28 cellular contexts compared by ENCODE assay signal in the genomic region with DNA sequence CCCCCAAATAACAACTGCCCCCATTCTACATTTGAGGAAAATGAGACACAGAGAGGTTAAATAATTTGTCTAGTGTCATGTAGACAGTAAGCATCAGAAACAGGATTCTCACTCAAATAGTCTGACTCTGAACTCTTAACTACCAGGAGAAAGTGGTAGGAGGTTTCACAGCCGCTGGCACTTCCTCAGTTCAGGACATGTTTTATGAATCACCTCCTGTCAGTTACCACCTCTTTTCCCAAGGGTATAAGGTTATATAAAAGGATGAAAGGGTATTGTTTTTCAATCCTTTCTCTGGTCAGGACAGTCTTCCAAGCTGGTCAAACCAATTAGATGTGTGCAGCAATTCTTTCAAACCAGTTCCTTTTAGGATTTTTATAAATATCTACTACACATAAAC. TPM values are rescaled to one million over a fixed set of nuclear protein-coding genes. Genes with fewer than 3 reads are reported as not detected.
DNase-seq lines count a peak whose midpoint lies in the region; ATAC-seq and TF ChIP-seq lines count a peak whose summit lies in the region.
"Had no signal": no experiment of that assay in that cellular context is flagged by ENCODE, and none has a peak within 500 bp of the region (broad histone marks: within the 10 kb centered on the region; RNA-seq: fewer than 3 reads in every experiment).

No MANE protein-coding gene starts in this region.

- peak; percentile 73 for DNase-seq in HT1080 (ENCODE audit: low read depth)
- DNase-seq in NCI-H69 (lab: John Stamatoyannopoulos, UW) = peak; percentile 57
- peak; percentile 72 for DNase-seq in dermis blood vessel endothelial cell
- peak; percentile 19 for DNase-seq in pulmonary artery endothelial cell (ENCODE audit: low read depth, low spot score)
- DNase-seq in heart left ventricle = no peak
- DNase-seq in activated T-cell treated with anti-CD3 and anti-CD28 coated beads, Interleukin-2, amount 50 U/mL, for 24 hours = no peak
- DNase-seq: activated CD8-positive, alpha-beta memory T cell treated with anti-CD3 and anti-CD28 coated beads for 24 hours; activated naive CD4-positive, alpha-beta T cell treated with anti-CD3 and anti-CD28 coated beads, Interleukin-2, amount 10 ng/mL, durations not matched to agents 7 days and 5 days; activated T-cell treated with anti-CD3 and anti-CD28 coated beads, Interleukin-2, amount 50 U/mL, for 72 hours; anterior cingulate cortex; CD4-positive, alpha-beta memory T cell; central memory CD4-positive, alpha-beta T cell; erythroblast; HFFc6; mesendoderm; naive B cell; NCI-H1436; NCI-H2171 treated with DMSO at 0.1 percent for 48 hours; NCI-H526 treated with DMSO at 0.1 percent for 48 hours; nucleus accumbens; stimulated activated CD4-positive, alpha-beta T cell treated with anti-CD3 and anti-CD28 coated beads, Interleukin-4, amount 100 ng/mL, for 1 hour; T-cell; tibial artery had no signal

- intact Hi-C loops in heart left ventricle (cut with DNase I) = loop anchor here in 2 of 10 donors (5.0 kb wide), 2 partner anchors 105 to 125 kb away; a partner anchor contains a TSS

- H3K9me3 Mint-ChIP-seq in activated T-cell treated with anti-CD3 and anti-CD28 coated beads, Interleukin-2, amount 50 U/mL, for 24 hours = no peaks in the 10 kb centered on the region
- H3K9me3 Mint-ChIP-seq: activated naive CD4-positive, alpha-beta T cell treated with anti-CD3 and anti-CD28 coated beads, Interleukin-2, amount 10 ng/mL, durations not matched to agents 7 days and 5 days; activated T-cell treated with anti-CD3 and anti-CD28 coated beads, Interleukin-2, amount 50 U/mL, for 72 hours; CD4-positive, alpha-beta memory T cell; HFFc6; naive B cell; stimulated activated naive CD8-positive, alpha-beta T cell treated with anti-CD3 and anti-CD28 coated beads, Interleukin-15, Interleukin-2, amounts not matched to agents 100 ng/mL and 50 ng/mL, for 24 hours; T-cell had no signal

- no peak for TF ChIP-seq POLR2A in heart left ventricle (IDR thresholded peaks at IDR 0.05)

- no peak overlapping the region for H3K27ac Mint-ChIP-seq in activated T-cell treated with anti-CD3 and anti-CD28 coated beads, Interleukin-2, amount 50 U/mL, for 24 hours
- H3K27ac Mint-ChIP-seq: activated naive CD4-positive, alpha-beta T cell treated with anti-CD3 and anti-CD28 coated beads, Interleukin-2, amount 10 ng/mL, durations not matched to agents 7 days and 5 days; activated T-cell treated with anti-CD3 and anti-CD28 coated beads, Interleukin-2, amount 50 U/mL, for 72 hours; CD4-positive, alpha-beta memory T cell; HFFc6; naive B cell; stimulated activated naive CD8-positive, alpha-beta T cell treated with anti-CD3 and anti-CD28 coated beads, Interleukin-15, Interleukin-2, amounts not matched to agents 100 ng/mL and 50 ng/mL, for 24 hours; T-cell had no signal

- peaks cover 0 to 28% (median 7%) of the 10 kb centered on the region in 12 donors for H3K4me1 ChIP-seq in heart left ventricle

- no peaks in the 10 kb centered on the region for H3K36me3 ChIP-seq in heart left ventricle
- H3K36me3 ChIP-seq: tibial artery had no signal

- H3K27me3 Mint-ChIP-seq in activated T-cell treated with anti-CD3 and anti-CD28 coated beads, Interleukin-2, amount 50 U/mL, for 24 hours = peaks cover 25% of the 10 kb centered on the region

- H3K4me1 Mint-ChIP-seq in activated T-cell treated with anti-CD3 and anti-CD28 coated beads, Interleukin-2, amount 50 U/mL, for 24 hours (ENCODE audit: low read depth) = peaks cover 24% of the 10 kb centered on the region

- ATAC-seq in GM21825 (IDR thresholded peaks at IDR 0.05; ENCODE audit: unreplicated experiment) = no peak
- no peak for ATAC-seq in heart left ventricle
- no peak for ATAC-seq in GM18498 (IDR thresholded peaks at IDR 0.05; ENCODE audit: unreplicated experiment)
- ATAC-seq: activated T-cell treated with anti-CD3 and anti-CD28 coated beads, Interleukin-2, amount 50 U/mL, for 72 hours; Right ventricle myocardium inferior; T-cell had no signal

- no peak for TF ChIP-seq CTCF in heart left ventricle (IDR thresholded peaks at IDR 0.05)

- H3K9me3 ChIP-seq in heart left ventricle = no peaks in the 10 kb centered on the region
- H3K9me3 ChIP-seq: tibial artery had no signal

- no peaks in the 10 kb centered on the region for H3K27me3 ChIP-seq in heart left ventricle
- H3K27me3 ChIP-seq: tibial artery had no signal

- no peak overlapping the region for H3K4me3 Mint-ChIP-seq in activated T-cell treated with anti-CD3 and anti-CD28 coated beads, Interleukin-2, amount 50 U/mL, for 24 hours
- H3K4me3 Mint-ChIP-seq: activated naive CD4-positive, alpha-beta T cell treated with anti-CD3 and anti-CD28 coated beads, Interleukin-2, amount 10 ng/mL, durations not matched to agents 7 days and 5 days; activated T-cell treated with anti-CD3 and anti-CD28 coated beads, Interleukin-2, amount 50 U/mL, for 72 hours; CD4-positive, alpha-beta memory T cell; HFFc6; naive B cell; stimulated activated naive CD8-positive, alpha-beta T cell treated with anti-CD3 and anti-CD28 coated beads, Interleukin-15, Interleukin-2, amounts not matched to agents 100 ng/mL and 50 ng/mL, for 24 hours; T-cell had no signal

- WGBS in heart left ventricle, 4 donors = 59 to 74% (median 67%) methylated on average over 1 of the region's 1 CpG

- no peak overlapping the region for H3K27ac ChIP-seq in heart left ventricle
- H3K27ac ChIP-seq: tibial artery had no signal

- H3K4me3 ChIP-seq in heart left ventricle = no peak overlapping the region
- H3K4me3 ChIP-seq: smooth muscle cell, tibial artery had no signal

- H3K36me3 Mint-ChIP-seq in activated T-cell treated with anti-CD3 and anti-CD28 coated beads, Interleukin-2, amount 50 U/mL, for 24 hours (ENCODE audit: low read depth) = no peaks in the 10 kb centered on the region
- H3K36me3 Mint-ChIP-seq: CD4-positive, alpha-beta memory T cell; T-cell had no signal

RNA-seq across cellular contexts. Expression of a gene that starts 52.1 kb away (rescaled TPM):
- total RNA-seq in HT1080 (2014; rRNA removed; shearing (Covaris generic)) = not detected in 2 replicates
- 0.03 TPM in 1 of 2 replicates, not detected in the other for polyA plus RNA-seq in HT1080 (2015; cell fraction: cytosol; rRNA removed)
- 0.06 TPM in 1 of 2 replicates, not detected in the other for polyA plus RNA-seq in HT1080 (2015; cell fraction: nucleus; rRNA removed)
- total RNA-seq in dermis blood vessel endothelial cell (not detected in 2 replicates), pulmonary artery endothelial cell (not detected in 2 replicates), heart left ventricle (not detected)
- not detected for polyA plus RNA-seq in heart left ventricle
- total RNA-seq: activated T-cell treated with anti-CD3 and anti-CD28 coated beads, Interleukin-2, amount 50 U/mL, for 72 hours; CD4-positive, alpha-beta memory T cell; HFFc6; Right ventricle myocardium inferior; T-cell had no signal
- polyA plus RNA-seq: CD4-positive, alpha-beta memory T cell; smooth muscle cell had no signal

Comparison
In these comparisons a context has a peak if more than half of its experiments do, and no peak if none do; other contexts are left out.
1. DNase-seq: peak in HT1080 (single experiment), NCI-H69 (single experiment), dermis blood vessel endothelial cell (single experiment) and pulmonary artery endothelial cell (single experiment); none in heart left ventricle (0 of 5) and activated T-cell treated with anti-CD3 and anti-CD28 coated beads, Interleukin-2, amount 50 U/mL, for 24 hours (single experiment).